19 cellular contexts compared by ENCODE assay signal in the genomic region with DNA sequence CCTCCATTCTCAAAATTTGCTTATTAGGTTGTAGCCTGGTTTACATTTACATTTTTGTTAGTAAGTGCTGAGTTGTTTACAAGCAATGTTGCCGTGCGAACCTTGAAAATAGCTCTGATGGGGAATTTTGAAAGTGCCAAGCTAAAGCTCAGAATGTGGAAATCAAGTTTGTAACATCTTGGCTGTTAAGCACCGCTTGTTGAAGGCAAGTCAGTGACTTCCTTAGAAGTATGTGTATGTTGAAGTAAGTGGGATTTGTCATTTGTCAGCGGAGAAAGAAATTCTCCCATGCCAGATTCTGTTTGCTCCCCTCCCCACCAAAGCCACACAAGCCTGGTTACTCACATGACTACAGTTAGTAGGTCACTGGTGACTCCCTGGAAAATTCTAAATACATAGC.
"Had no signal": no experiment of that assay in that cellular context is flagged by ENCODE, and none has a peak within 500 bp of the region (broad histone marks: within the 10 kb centered on the region; RNA-seq: fewer than 3 reads in every experiment).

No MANE protein-coding gene starts in this region.

- H3K36me3 ChIP-seq: gastroesophageal sphincter, ovary, right atrium auricular region, sigmoid colon, suprapubic skin, thyroid gland had no signal

- H3K36me3 Mint-ChIP-seq: mesothelial cell of epicardium, natural killer cell, type B pancreatic cell had no signal

- H3K27ac ChIP-seq: gastroesophageal sphincter, ovary, right atrium auricular region, sigmoid colon, skin epidermis, suprapubic skin, thyroid gland had no signal

- H3K27me3 Mint-ChIP-seq: dendritic cell treated with granulocyte-macrophage colony-stimulating factor and Interleukin-4, amounts not matched to agents 40 ng/mL and 50 ng/mL, for 4 days; type B pancreatic cell had no signal

- H3K4me3 ChIP-seq: gastroesophageal sphincter, lung, ovary, right atrium auricular region, sigmoid colon, skin epidermis, suprapubic skin, thyroid gland had no signal

- ATAC-seq: gastroesophageal sphincter, left colon, left ventricle myocardium superior, natural killer cell had no signal

- H3K9me3 Mint-ChIP-seq: mesothelial cell of epicardium, neural crest cell, type B pancreatic cell had no signal

- H3K27ac Mint-ChIP-seq: dendritic cell treated with granulocyte-macrophage colony-stimulating factor and Interleukin-4, amounts not matched to agents 40 ng/mL and 50 ng/mL, for 4 days; mesothelial cell of epicardium; natural killer cell; type B pancreatic cell had no signal

- H3K4me1 Mint-ChIP-seq: natural killer cell, neural crest cell had no signal

- H3K4me1 ChIP-seq: gastroesophageal sphincter, right atrium auricular region, sigmoid colon had no signal

- H3K27me3 ChIP-seq: gastroesophageal sphincter, ovary, right atrium auricular region, sigmoid colon, suprapubic skin, thyroid gland had no signal

- H3K9me3 ChIP-seq: gastroesophageal sphincter, ovary, right atrium auricular region, sigmoid colon, suprapubic skin, thyroid gland had no signal

- H3K4me3 Mint-ChIP-seq: dendritic cell treated with granulocyte-macrophage colony-stimulating factor and Interleukin-4, amounts not matched to agents 40 ng/mL and 50 ng/mL, for 4 days; mesothelial cell of epicardium; natural killer cell; neural crest cell; type B pancreatic cell had no signal

- DNase-seq: cerebellar nuclear complex; left colon; left ventricle myocardium superior; natural killer cell; nucleus accumbens; sigmoid colon; stimulated activated CD4-positive, alpha-beta T cell treated with anti-CD3 and anti-CD28 coated beads, Interleukin-12 subunit alpha, Interleukin-12 subunit beta, amount 100 ng/mL, for 4 hours; stimulated activated naive CD4-positive, alpha-beta T cell treated with Interleukin-2 at 50 U/mL for 16 hours had no signal
